In genomic region chr22:17250380-17251129, GRCh38 we compare ENCODE assay signal across 1 cellular context.
TF ChIP-seq lines count a peak whose summit lies in the region.

No MANE protein-coding gene starts in this region.

TF ChIP-seq in H1, 55 proteins besides CTCF, POLR2A, EP300 and RAD21 (continued from another document):
- no peak for TF ChIP-seq TEAD4 (IDR thresholded peaks at IDR 0.05; ENCODE audit: low read depth, low read length)
- no peak for TF ChIP-seq SRF (IDR thresholded peaks at IDR 0.05; ENCODE audit: low read depth, low read length)
- TF ChIP-seq SIRT6 (IDR thresholded peaks at IDR 0.05; ENCODE audit: low read length), result no peak
- TF ChIP-seq USF2 (IDR thresholded peaks at IDR 0.05; ENCODE audit: low read length), result no peak
